Comparison of ENCODE assay signal across 1 cellular context in genomic region chr18:21049306-21049705, GRCh38.
TF ChIP-seq lines count a peak whose summit lies in the region.

No MANE protein-coding gene starts in this region.

TF ChIP-seq in GM23338, 12 proteins besides CTCF, POLR2A, EP300 and RAD21 (continued from another document):
- TF ChIP-seq ZNF462 (CRISPR knock-in tag; IDR thresholded peaks at IDR 0.05) (no peak), REST (IDR thresholded peaks at IDR 0.05; ENCODE audit: unreplicated experiment) (no peak), ZNF114 (CRISPR knock-in tag; IDR thresholded peaks at IDR 0.05) (no peak), EZH2 (IDR thresholded peaks at IDR 0.05; ENCODE audit: low read depth, unreplicated experiment) (no peak)
